8 cellular contexts compared by ENCODE assay signal in the genomic region with DNA sequence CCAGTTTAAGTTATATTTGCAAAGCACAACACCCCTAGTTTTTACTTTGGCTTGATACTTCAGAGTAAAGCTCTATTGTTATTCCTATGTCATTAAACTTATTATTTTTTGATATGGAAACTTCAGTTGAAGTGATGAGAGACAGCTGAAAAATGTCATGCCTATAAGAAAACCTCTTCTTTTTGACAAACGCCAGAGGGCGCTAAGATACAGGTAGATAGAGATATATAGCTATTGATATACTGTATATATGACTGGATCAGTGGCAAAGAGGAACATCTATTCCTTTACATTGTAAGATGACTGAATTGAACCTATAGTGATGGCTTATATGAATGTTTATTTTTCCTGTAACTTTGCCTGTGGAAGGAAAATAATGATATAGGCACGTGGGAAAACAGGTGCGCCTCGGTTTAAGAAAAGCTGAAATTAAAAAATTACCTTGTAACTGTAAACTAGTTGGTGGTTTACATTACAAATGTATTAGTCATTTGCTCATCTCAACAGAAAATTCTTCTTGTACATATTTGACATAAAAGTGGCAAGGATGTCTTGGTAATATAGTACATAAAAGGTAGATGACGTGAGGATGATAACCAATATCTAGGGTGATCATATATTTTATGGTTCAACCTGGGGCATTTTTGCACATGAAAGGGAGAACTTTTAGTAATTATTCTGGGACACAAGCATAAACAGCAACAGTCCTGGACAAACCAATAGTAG.
A peak's percentile ranks its signal among the peaks of the same experiment; 100 is the strongest.
DNase-seq lines count a peak whose midpoint lies in the region; ATAC-seq and TF ChIP-seq lines count a peak whose summit lies in the region.

No MANE protein-coding gene starts in this region.

- H3K4me3 ChIP-seq in HFF-Myc (replicated peaks; ENCODE audit: low read depth, low read length) (no peak overlapping the region), NB4 (ENCODE audit: low read depth, low read length) (no peak overlapping the region), cardiac fibroblast (replicated peaks in 1 of 2; ENCODE audit: low read depth in 2 of 2, low read length in 2 of 2) (no peak overlapping the region)

- intact Hi-C loops in left colon (cut with DNase I, micrococcal nuclease) = loop anchor here in 1 of 2 donors (5.0 to 10.0 kb wide), 2 partner anchors 75 to 132 kb away; a partner anchor contains a TSS

- TF ChIP-seq CTCF in HFF-Myc (IDR thresholded peaks at IDR 0.05; ENCODE audit: low read depth, low read length, missing control alignments) (peak; percentile 57), NB4 (IDR thresholded peaks at IDR 0.05; ENCODE audit: low read depth, low read length) (peak; percentile 48), cardiac fibroblast (IDR thresholded peaks at IDR 0.05; ENCODE audit: low read depth, low read length) (peak; percentile 60)

- no peak for TF ChIP-seq POLR2A in NB4 (IDR thresholded peaks at IDR 0.05; ENCODE audit: extremely low read depth, insufficient read length)

- DNase-seq in activated naive CD4-positive, alpha-beta T cell treated with Interleukin-2 at 50 U/mL for 16 hours = peak; percentile 9
- DNase-seq in activated naive CD4-positive, alpha-beta T cell (lab: John Stamatoyannopoulos, UW) = no peak
- DNase-seq in HFF-Myc (ENCODE audit: extremely low read depth, low read depth) (no peak), NB4 (ENCODE audit: low read depth) (peak; percentile 85), SIG-M5 (lab: John Stamatoyannopoulos, UW) (peak; percentile 4), cardiac fibroblast (ENCODE audit: low read depth in 2 of 2) (peak; percentile 91 to 92), left colon (peak in 1 of 2 donors; percentile 31)
- DNase-seq in stimulated activated naive CD4-positive, alpha-beta T cell (lab: John Stamatoyannopoulos, UW) = peak in 5 of 6 experiments; percentile 13 to 67 (median 45)

- ATAC-seq in left colon = peak; percentile 46

Comparison
In these comparisons a context has a peak if more than half of its experiments do, and no peak if none do; other contexts are left out.
1. DNase-seq: peak in activated naive CD4-positive, alpha-beta T cell treated with Interleukin-2 at 50 U/mL for 16 hours (single experiment), NB4 (single experiment), SIG-M5 (single experiment), cardiac fibroblast (2 of 2) and stimulated activated naive CD4-positive, alpha-beta T cell (5 of 6); none in activated naive CD4-positive, alpha-beta T cell (0 of 4) and HFF-Myc (single experiment).
2. Peak in every context shown above with its lines, with median percentiles within 50 percentile points of each other: CTCF ChIP-seq.